Comparison of ENCODE assay signal across 22 cellular contexts in genomic region chr7:130290745-130291144, GRCh38. TPM values are rescaled to one million over a fixed set of nuclear protein-coding genes. Genes with fewer than 3 reads are reported as not detected.
DNase-seq lines count a peak whose midpoint lies in the region; ATAC-seq, FAIRE-seq and TF ChIP-seq lines count a peak whose summit lies in the region.
"Had no signal": no experiment of that assay in that cellular context is flagged by ENCODE, and none has a peak within 500 bp of the region (broad histone marks: within the 10 kb centered on the region; RNA-seq: fewer than 3 reads in every experiment).

No MANE protein-coding gene starts in this region.

- TF ChIP-seq POLR2A in H1 (IDR thresholded peaks at IDR 0.05; ENCODE audit: control extremely low read depth in 1 of 2, low read depth in 2 of 2, low read length in 2 of 2) = no peak

- no peak overlapping the region for H3K14ac ChIP-seq in H1 (ENCODE audit: insufficient read length)

- H3K79me2 ChIP-seq in H1 (ENCODE audit: control insufficient read depth in 1 of 2, insufficient read depth in 2 of 2, low read length in 2 of 2) = no peaks in the 10 kb centered on the region

- H2AFZ ChIP-seq in H1 (ENCODE audit: low read length) = no peak overlapping the region

- no peak overlapping the region for H3K23ac ChIP-seq in H1 (ENCODE audit: insufficient read length)

- 0 out of 2 replicates have a peak overlapping the region, but pooled peaks have one; percentile 53 for H2BK15ac ChIP-seq in H1 (ENCODE audit: low read length)

- no peak for TF ChIP-seq RAD21 in H1 (IDR thresholded peaks at IDR 0.05 in 1 of 2, conservative IDR thresholded peaks at IDR 0.05 in 1 of 2; ENCODE audit: low read depth in 2 of 2, low read length in 2 of 2)

- POLR2A ChIA-PET in H1 (lab: Charles Lee; ENCODE audit: partially characterized antibody) = no interaction called here

- H3K9ac ChIP-seq in H1 (replicated peaks in 1 of 4; ENCODE audit: extremely low read depth in 1 of 4, low read depth in 3 of 4, low read length in 3 of 4) = no peak overlapping the region

- no peaks in the 10 kb centered on the region for H4K20me1 ChIP-seq in H1 (replicated peaks in 1 of 2; ENCODE audit: control insufficient read depth in 1 of 2, insufficient read depth in 2 of 2, low read length in 2 of 2)

- peak; percentile 81 for DNase-seq in ELR (ENCODE audit: low read depth)
- DNase-seq in RCC 7860 (ENCODE audit: low spot score) = peak; percentile 85
- no peak for DNase-seq in H1 (ENCODE audit: low read depth in 1 of 2, low spot score in 2 of 2)
- no peak for DNase-seq in NCI-H2227 (lab: John Stamatoyannopoulos, UW; ENCODE audit: unreplicated experiment)
- no peak for DNase-seq in activated CD8-positive, alpha-beta memory T cell treated with anti-CD3 and anti-CD28 coated beads, Interleukin-2, amount 10 ng/mL, durations not matched to agents 7 days and 5 days
- no peak for DNase-seq in activated CD8-positive, alpha-beta memory T cell treated with anti-CD3 and anti-CD28 coated beads for 24 hours
- DNase-seq: activated B cell treated with CpG ODN at 0.5 μM for 24 hours; activated CD8-positive, alpha-beta memory T cell treated with anti-CD3 and anti-CD28 coated beads, Interleukin-2, amount 50 U/mL, for 4 hours; activated naive CD4-positive, alpha-beta T cell treated with anti-CD3 and anti-CD28 coated beads, Interleukin-2, amount 10 ng/mL, durations not matched to agents 7 days and 5 days; central memory CD4-positive, alpha-beta T cell; endodermal cell; GDM1; heart left ventricle; left cardiac atrium; NCI-H1105; NCI-H446 treated with DMSO at 0.1 percent for 48 hours had no signal

- peaks cover 41% of the 10 kb centered on the region for H3K4me1 Mint-ChIP-seq in nephron
- no peaks in the 10 kb centered on the region for H3K4me1 Mint-ChIP-seq in activated CD8-positive, alpha-beta memory T cell treated with anti-CD3 and anti-CD28 coated beads, Interleukin-2, amount 10 ng/mL, durations not matched to agents 7 days and 5 days
- H3K4me1 Mint-ChIP-seq: activated naive CD4-positive, alpha-beta T cell treated with anti-CD3 and anti-CD28 coated beads, Interleukin-2, amount 10 ng/mL, durations not matched to agents 7 days and 5 days; endodermal cell had no signal

- FAIRE-seq in RCC 7860 (lab: Jason Lieb, UNC) (no peak), H1 (lab: Jason Lieb, UNC) (no peak)
- FAIRE-seq: HepG2 had no signal

- no peaks in the 10 kb centered on the region for H3K36me3 ChIP-seq in H1 (ENCODE audit: control insufficient read depth in 2 of 4, insufficient read depth in 4 of 4, low read length in 3 of 4)
- H3K36me3 ChIP-seq: heart left ventricle, thoracic aorta had no signal

- no peak overlapping the region for H3K4me3 Mint-ChIP-seq in nephron
- H3K4me3 Mint-ChIP-seq in activated CD8-positive, alpha-beta memory T cell treated with anti-CD3 and anti-CD28 coated beads, Interleukin-2, amount 10 ng/mL, durations not matched to agents 7 days and 5 days = no peak overlapping the region
- H3K4me3 Mint-ChIP-seq: activated B cell treated with CpG ODN at 0.5 μM for 24 hours; activated naive CD4-positive, alpha-beta T cell treated with anti-CD3 and anti-CD28 coated beads, Interleukin-2, amount 10 ng/mL, durations not matched to agents 7 days and 5 days; endodermal cell had no signal

- no peaks in the 10 kb centered on the region for H3K27me3 ChIP-seq in H1 (replicated peaks in 1 of 4; ENCODE audit: control insufficient read depth in 3 of 4, extremely low read depth in 1 of 4, insufficient read depth in 3 of 4, low read length in 3 of 4)
- H3K27me3 ChIP-seq: heart left ventricle had no signal

- no peak overlapping the region for H4K8ac ChIP-seq in H1 (ENCODE audit: extremely low read depth, insufficient read depth, low read length)

- H3K79me1 ChIP-seq in H1 (ENCODE audit: low read depth, low read length) = no peaks in the 10 kb centered on the region

- H3K18ac ChIP-seq in H1 (ENCODE audit: extremely low read depth, low read length) = no peak overlapping the region

- H3K56ac ChIP-seq in H1 (replicated peaks; ENCODE audit: insufficient read length, low read depth, low read length) = no peak overlapping the region

- H2BK12ac ChIP-seq in H1 (ENCODE audit: low read depth, low read length) = no peak overlapping the region

- H2BK120ac ChIP-seq in H1 (replicated peaks; ENCODE audit: low read depth, low read length) = no peak overlapping the region

- no peaks in the 10 kb centered on the region for H3K4me1 ChIP-seq in H1 (replicated peaks in 1 of 4; ENCODE audit: control insufficient read depth in 3 of 4, insufficient read depth in 4 of 4, low read length in 3 of 4)

- no peak overlapping the region for H4K5ac ChIP-seq in H1 (ENCODE audit: insufficient read length, low read depth, low read length)

- H3K23me2 ChIP-seq in H1 (ENCODE audit: low read depth, low read length) = no peaks in the 10 kb centered on the region

- no peak overlapping the region for H3K27ac ChIP-seq in H1 (ENCODE audit: low read depth, low read length)
- H3K27ac ChIP-seq: C4-2B, heart left ventricle had no signal

- H3K4me2 ChIP-seq in H1 (ENCODE audit: insufficient read depth in 1 of 2, low read depth in 2 of 2, low read length in 2 of 2) = no peak overlapping the region

- no peak overlapping the region for H3K4me3 ChIP-seq in H1 (ENCODE audit: extremely low read depth in 1 of 4, insufficient read depth in 2 of 4, low read depth in 3 of 4, low read length in 4 of 4)
- H3K4me3 ChIP-seq: heart left ventricle, thoracic aorta had no signal

- H2BK20ac ChIP-seq in H1 (ENCODE audit: low read length) = no peak overlapping the region

- H4K91ac ChIP-seq in H1 (replicated peaks; ENCODE audit: insufficient read length, low read length) = no peak overlapping the region

- TF ChIP-seq CTCF in H1 (IDR thresholded peaks at IDR 0.05; ENCODE audit: control extremely low read depth in 1 of 3, insufficient read depth in 1 of 3, low read depth in 1 of 3, low read length in 3 of 3) (no peak), nephron (IDR thresholded peaks at IDR 0.05; ENCODE audit: unreplicated experiment in 3 of 3) (no peak)

- H3K27ac Mint-ChIP-seq in nephron = peak overlapping the region in 2 of 3 experiments; percentile 22 to 67
- H3K27ac Mint-ChIP-seq in activated CD8-positive, alpha-beta memory T cell treated with anti-CD3 and anti-CD28 coated beads, Interleukin-2, amount 10 ng/mL, durations not matched to agents 7 days and 5 days = no peak overlapping the region
- H3K27ac Mint-ChIP-seq: activated B cell treated with CpG ODN at 0.5 μM for 24 hours; activated naive CD4-positive, alpha-beta T cell treated with anti-CD3 and anti-CD28 coated beads, Interleukin-2, amount 10 ng/mL, durations not matched to agents 7 days and 5 days; endodermal cell had no signal

- CTCF ChIA-PET in H1 (lab: Charles Lee; ENCODE audit: partially characterized antibody) = no interaction called here
- CTCF ChIA-PET in activated CD8-positive, alpha-beta memory T cell treated with anti-CD3 and anti-CD28 coated beads, Interleukin-2, amount 10 ng/mL, durations not matched to agents 7 days and 5 days (lab: Charles Lee) = no interaction called here

- no peak for ATAC-seq in GM18517 (IDR thresholded peaks at IDR 0.05; ENCODE audit: unreplicated experiment)
- no peak for ATAC-seq in activated CD8-positive, alpha-beta memory T cell treated with anti-CD3 and anti-CD28 coated beads, Interleukin-2, amount 10 ng/mL, durations not matched to agents 7 days and 5 days
- ATAC-seq: heart left ventricle, HepG2, left cardiac atrium had no signal

- no peaks in the 10 kb centered on the region for H3K9me3 Mint-ChIP-seq in nephron
- peaks cover 2% of the 10 kb centered on the region for H3K9me3 Mint-ChIP-seq in activated CD8-positive, alpha-beta memory T cell treated with anti-CD3 and anti-CD28 coated beads, Interleukin-2, amount 10 ng/mL, durations not matched to agents 7 days and 5 days (ENCODE audit: low read depth)
- H3K9me3 Mint-ChIP-seq: activated B cell treated with CpG ODN at 0.5 μM for 24 hours had no signal

- H2AK5ac ChIP-seq in H1 (ENCODE audit: low read depth, low read length) = no peak overlapping the region

- no peak overlapping the region for H3K4ac ChIP-seq in H1 (replicated peaks; ENCODE audit: insufficient read length, low read depth, low read length)

- peaks cover 3% of the 10 kb centered on the region for H3K27me3 Mint-ChIP-seq in nephron (ENCODE audit: low read depth)
- peaks cover 3% of the 10 kb centered on the region for H3K27me3 Mint-ChIP-seq in activated CD8-positive, alpha-beta memory T cell treated with anti-CD3 and anti-CD28 coated beads, Interleukin-2, amount 10 ng/mL, durations not matched to agents 7 days and 5 days
- H3K27me3 Mint-ChIP-seq: activated B cell treated with CpG ODN at 0.5 μM for 24 hours; activated naive CD4-positive, alpha-beta T cell treated with anti-CD3 and anti-CD28 coated beads, Interleukin-2, amount 10 ng/mL, durations not matched to agents 7 days and 5 days had no signal

- no peak overlapping the region for H2BK5ac ChIP-seq in H1 (ENCODE audit: low read depth, low read length)

- no peak for TF ChIP-seq EP300 in H1 (IDR thresholded peaks at IDR 0.05; ENCODE audit: borderline replicate concordance in 1 of 2, low read depth in 2 of 2, low read length in 2 of 2)

- 81% methylated on average over 6 of the region's 6 CpGs; no CpG with 5 or more reads in 1 of the 2 experiments for WGBS in H1 (ENCODE audit: extremely low coverage in 1 of 2, insufficient coverage in 1 of 2, insufficient read length in 1 of 2, insufficient replicate concordance in 2 of 2, low coverage in 1 of 2, low lambda C conversion rate in 2 of 2, missing lambda C conversion rate in 1 of 2), 2 experiments

- H3K9me3 ChIP-seq in H1 (ENCODE audit: insufficient read depth in 2 of 2, low read depth in 1 of 2, low read length in 1 of 2) = 0 out of 4 replicates have a peak, but pooled peaks cover 0 to 2% of the 10 kb centered on the region in 2 experiments
- H3K9me3 ChIP-seq: heart left ventricle, thoracic aorta had no signal

- H3K36me3 Mint-ChIP-seq in nephron (ENCODE audit: low read depth) = peaks cover 3% of the 10 kb centered on the region
- no peaks in the 10 kb centered on the region for H3K36me3 Mint-ChIP-seq in activated CD8-positive, alpha-beta memory T cell treated with anti-CD3 and anti-CD28 coated beads, Interleukin-2, amount 10 ng/mL, durations not matched to agents 7 days and 5 days
- H3K36me3 Mint-ChIP-seq: activated naive CD4-positive, alpha-beta T cell treated with anti-CD3 and anti-CD28 coated beads, Interleukin-2, amount 10 ng/mL, durations not matched to agents 7 days and 5 days had no signal

RNA-seq across cellular contexts. Expression of gene CPA4, which starts 2.2 kb away (rescaled TPM):
- total RNA-seq in H1 (2021; fragmentation: NEBNext Ultra II Directional; extraction: Animal tissue kit (Norgen Biotek cat#: 25700)) = not detected in 2 replicates
- 0.03 TPM in 1 of 2 replicates, not detected in the other for polyA plus RNA-seq in H1 (2011; rRNA removed)
- not detected for polyA plus RNA-seq in H1 (2011; cell fraction: cytosol; rRNA removed)
- 0.03 TPM for polyA plus RNA-seq in H1 (2011; cell fraction: nucleus; rRNA removed)
- polyA plus RNA-seq in H1 (2012, experiment 1 of 2) = 0.29 TPM in 1 of 4 replicates, not detected in the others
- not detected for polyA plus RNA-seq in H1 (2012, experiment 2 of 2)
- 0.08 TPM for polyA plus RNA-seq in H1 (2013, experiment 1 of 2)
- polyA plus RNA-seq in H1 (2013, experiment 2 of 2) = 0.09 TPM
- not detected in 2 replicates for polyA minus RNA-seq in H1 (2011; rRNA and poly(A)+ RNA removed)
- polyA minus RNA-seq in H1 (2011; cell fraction: cytosol; rRNA and poly(A)+ RNA removed) = not detected
- not detected for polyA minus RNA-seq in H1 (2011; cell fraction: nucleus; rRNA and poly(A)+ RNA removed)
- not detected for total RNA-seq in activated CD8-positive, alpha-beta memory T cell treated with anti-CD3 and anti-CD28 coated beads, Interleukin-2, amount 10 ng/mL, durations not matched to agents 7 days and 5 days
- total RNA-seq: activated B cell treated with CpG ODN at 0.5 μM for 24 hours, endodermal cell, OCI-LY7, thoracic aorta had no signal

RNA-seq across cellular contexts. Expression of gene CPA2, which starts 24.1 kb away (rescaled TPM):
- 0.31 TPM in 1 of 2 replicates, not detected in the other for total RNA-seq in H1 (2021; fragmentation: NEBNext Ultra II Directional; extraction: Animal tissue kit (Norgen Biotek cat#: 25700))
- polyA plus RNA-seq in H1 (2011; rRNA removed) = 0.21 and 0.22 TPM in 2 replicates
- polyA plus RNA-seq in H1 (2011; cell fraction: cytosol; rRNA removed) = 0.25 TPM
- polyA plus RNA-seq in H1 (2011; cell fraction: nucleus; rRNA removed) = 0.16 TPM
- 0.19 TPM in 1 of 4 replicates, not detected in the others for polyA plus RNA-seq in H1 (2012, experiment 1 of 2)
- not detected for polyA plus RNA-seq in H1 (2012, experiment 2 of 2)
- polyA plus RNA-seq in H1 (2013, experiment 1 of 2) = 0.12 TPM
- polyA plus RNA-seq in H1 (2013, experiment 2 of 2) = 0.11 TPM
- polyA minus RNA-seq in H1 (2011; rRNA and poly(A)+ RNA removed) = 0.17 and 0.54 TPM in 2 replicates
- polyA minus RNA-seq in H1 (2011; cell fraction: cytosol; rRNA and poly(A)+ RNA removed) = not detected
- polyA minus RNA-seq in H1 (2011; cell fraction: nucleus; rRNA and poly(A)+ RNA removed) = not detected
- total RNA-seq in activated CD8-positive, alpha-beta memory T cell treated with anti-CD3 and anti-CD28 coated beads, Interleukin-2, amount 10 ng/mL, durations not matched to agents 7 days and 5 days = not detected
- total RNA-seq: activated B cell treated with CpG ODN at 0.5 μM for 24 hours, HepG2, OCI-LY7 had no signal
- polyA plus RNA-seq: HepG2 had no signal

RNA-seq across cellular contexts. Expression of gene CPA5, which starts 53.9 kb away (rescaled TPM):
- not detected in 2 replicates for total RNA-seq in H1 (2021; fragmentation: NEBNext Ultra II Directional; extraction: Animal tissue kit (Norgen Biotek cat#: 25700))
- 0.12 TPM in 1 of 2 replicates, not detected in the other for polyA plus RNA-seq in H1 (2011; rRNA removed)
- polyA plus RNA-seq in H1 (2011; cell fraction: cytosol; rRNA removed) = not detected
- 0.20 TPM for polyA plus RNA-seq in H1 (2011; cell fraction: nucleus; rRNA removed)
- polyA plus RNA-seq in H1 (2012, experiment 1 of 2) = not detected in 4 replicates
- polyA plus RNA-seq in H1 (2012, experiment 2 of 2) = not detected
- not detected for polyA plus RNA-seq in H1 (2013, experiment 1 of 2)
- polyA plus RNA-seq in H1 (2013, experiment 2 of 2) = not detected
- polyA minus RNA-seq in H1 (2011; rRNA and poly(A)+ RNA removed) = not detected in 2 replicates
- not detected for polyA minus RNA-seq in H1 (2011; cell fraction: cytosol; rRNA and poly(A)+ RNA removed)
- not detected for polyA minus RNA-seq in H1 (2011; cell fraction: nucleus; rRNA and poly(A)+ RNA removed)
- total RNA-seq in activated CD8-positive, alpha-beta memory T cell treated with anti-CD3 and anti-CD28 coated beads, Interleukin-2, amount 10 ng/mL, durations not matched to agents 7 days and 5 days = 1 to 10 TPM; 3.4 to 4.0 TPM
- total RNA-seq: activated B cell treated with CpG ODN at 0.5 μM for 24 hours, endodermal cell, heart left ventricle, HepG2, left cardiac atrium, OCI-LY7, thoracic aorta had no signal
- polyA plus RNA-seq: heart left ventricle had no signal

Comparison
In these comparisons a context has a peak if more than half of its experiments do, and no peak if none do; other contexts are left out.
1. DNase-seq: peak in ELR (single experiment) and RCC 7860 (single experiment); none in H1 (0 of 2), NCI-H2227 (single experiment), activated CD8-positive, alpha-beta memory T cell treated with anti-CD3 and anti-CD28 coated beads, Interleukin-2, amount 10 ng/mL, durations not matched to agents 7 days and 5 days (single experiment) and activated CD8-positive, alpha-beta memory T cell treated with anti-CD3 and anti-CD28 coated beads for 24 hours (single experiment).